Comparison of ENCODE assay signal across 8 cellular contexts in the genomic region with DNA sequence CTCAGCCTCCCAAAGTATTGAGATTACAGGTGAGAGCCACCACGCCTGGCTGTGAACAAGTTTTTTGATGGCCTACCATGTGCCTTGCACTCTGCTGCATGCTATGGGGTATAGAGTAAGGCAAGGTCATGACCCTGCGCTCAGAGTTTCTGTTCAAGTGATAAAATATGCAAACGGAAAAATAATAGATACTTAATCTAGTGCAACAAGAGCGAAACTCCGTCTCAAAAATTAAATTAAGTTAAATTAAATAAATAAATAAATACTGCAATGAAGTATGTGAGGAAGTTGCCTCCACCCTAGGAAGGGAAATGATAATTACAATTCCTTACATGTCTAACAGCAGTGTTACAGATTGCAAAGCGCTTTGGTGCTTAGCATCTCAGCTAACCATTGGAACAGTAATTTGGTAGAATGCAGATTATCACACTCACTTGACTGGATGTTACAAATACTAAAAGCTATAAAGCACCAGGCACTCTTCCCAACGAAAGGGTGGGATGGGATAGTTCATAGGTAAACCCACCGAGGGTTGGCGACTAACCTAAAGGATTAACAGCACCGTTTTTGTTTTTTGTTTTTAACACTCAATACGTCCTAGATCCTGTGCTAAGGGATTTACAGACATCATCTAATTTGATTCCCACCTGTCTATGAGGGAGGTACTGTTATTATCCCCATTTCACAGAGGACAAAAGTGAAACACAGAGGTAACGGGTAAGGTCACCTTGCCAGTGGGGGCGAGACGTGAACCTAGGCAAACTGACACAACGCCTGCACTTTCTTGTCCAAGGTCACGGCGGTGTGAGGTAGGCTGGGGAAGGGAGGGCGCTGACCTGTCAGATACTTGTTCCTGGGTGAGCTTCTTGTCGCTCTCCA.
A peak's percentile ranks its signal among the peaks of the same experiment; 100 is the strongest.
DNase-seq lines count a peak whose midpoint lies in the region; TF ChIP-seq lines count a peak whose summit lies in the region.

No MANE protein-coding gene starts in this region.

- peak overlapping the region; percentile 45 to 94 (median 86) for H3K27ac ChIP-seq in BLaER1 treated with 17β-estradiol and CSF1 and Interleukin-3, amounts not matched to agents 10 nM and 100 nM
- peak overlapping the region; percentile 82 for H3K27ac ChIP-seq in effector memory CD4-positive, alpha-beta T cell (ENCODE audit: insufficient read depth, low read length, poor library complexity, severe bottlenecking)

- in situ Hi-C loops in GM13977 (cut with MboI; ENCODE audit: low pct_unique_long_range_greater_than_20kb, low sequenced_read_pairs, unreplicated experiment): no loop called here

- H3K9me3 Mint-ChIP-seq in nephron: no peaks in the 10 kb centered on the region

- TF ChIP-seq CTCF in LNCaP clone FGC (IDR thresholded peaks at IDR 0.05; ENCODE audit: control insufficient read depth, extremely low read depth, insufficient read depth) (no peak), nephron (IDR thresholded peaks at IDR 0.05; ENCODE audit: unreplicated experiment in 3 of 3) (no peak), GM13977 (IDR thresholded peaks at IDR 0.05; ENCODE audit: extremely low read depth, insufficient read depth, missing control alignments) (no peak)

- H3K27ac Mint-ChIP-seq in nephron: peak overlapping the region; percentile 77 to 88 (median 77)

- peaks cover 36 to 64% (median 58%) of the 10 kb centered on the region in 11 experiments for H3K36me3 ChIP-seq in BLaER1 treated with 17β-estradiol and CSF1 and Interleukin-3, amounts not matched to agents 10 nM and 100 nM
- peaks cover 32% of the 10 kb centered on the region for H3K36me3 ChIP-seq in effector memory CD4-positive, alpha-beta T cell (ENCODE audit: control insufficient read depth, insufficient read depth, low read length)

- H4K20me1 ChIP-seq in BLaER1 treated with 17β-estradiol and CSF1 and Interleukin-3, amounts not matched to agents 10 nM and 100 nM: 0 out of 22 replicates have a peak, but pooled peaks cover 0 to 5% (median 0%) of the 10 kb centered on the region in 11 experiments

- peak overlapping the region; percentile 75 to 97 (median 91) for H3K4me2 ChIP-seq in BLaER1 treated with 17β-estradiol and CSF1 and Interleukin-3, amounts not matched to agents 10 nM and 100 nM

- DNase-seq in LNCaP clone FGC (ENCODE audit: low read depth) (no peak), NCI-H2171 (lab: John Stamatoyannopoulos, UW) (no peak), GM13977 (ENCODE audit: low spot score) (no peak), NCI-H510A treated with DMSO at 0.1 percent for 48 hours (lab: John Stamatoyannopoulos, UW) (no peak), ecto neural progenitor cell (ENCODE audit: low spot score) (no peak)
- no peak for DNase-seq in effector memory CD4-positive, alpha-beta T cell

- peaks cover 20 to 38% (median 31%) of the 10 kb centered on the region in 10 experiments for H3K4me1 ChIP-seq in BLaER1 treated with 17β-estradiol and CSF1 and Interleukin-3, amounts not matched to agents 10 nM and 100 nM
- peaks cover 13% of the 10 kb centered on the region for H3K4me1 ChIP-seq in effector memory CD4-positive, alpha-beta T cell (ENCODE audit: control insufficient read depth, insufficient read depth, low read length, poor library complexity, severe bottlenecking)

- no peaks in the 10 kb centered on the region for H3K9me3 ChIP-seq in BLaER1 treated with 17β-estradiol and CSF1 and Interleukin-3, amounts not matched to agents 10 nM and 100 nM (replicated peaks in 1 of 11)
- no peaks in the 10 kb centered on the region for H3K9me3 ChIP-seq in effector memory CD4-positive, alpha-beta T cell (ENCODE audit: control insufficient read depth, low read length)

- peak overlapping the region; percentile 98 for H3K4me3 Mint-ChIP-seq in nephron

- H3K36me3 Mint-ChIP-seq in nephron (ENCODE audit: low read depth): peaks cover 14% of the 10 kb centered on the region

- no peaks in the 10 kb centered on the region for H3K27me3 Mint-ChIP-seq in nephron (ENCODE audit: low read depth)

- H3K4me1 Mint-ChIP-seq in nephron: peaks cover 9% of the 10 kb centered on the region

- no peaks in the 10 kb centered on the region for H3K27me3 ChIP-seq in BLaER1 treated with 17β-estradiol and CSF1 and Interleukin-3, amounts not matched to agents 10 nM and 100 nM
- H3K27me3 ChIP-seq in effector memory CD4-positive, alpha-beta T cell (replicated peaks; ENCODE audit: control insufficient read depth, insufficient read depth, low read length, poor library complexity, severe bottlenecking): no peaks in the 10 kb centered on the region

- H3K9ac ChIP-seq in BLaER1 treated with 17β-estradiol and CSF1 and Interleukin-3, amounts not matched to agents 10 nM and 100 nM: peak overlapping the region; percentile 80 to 91 (median 85)

- peak overlapping the region; percentile 72 to 91 (median 80) for H3K4me3 ChIP-seq in BLaER1 treated with 17β-estradiol and CSF1 and Interleukin-3, amounts not matched to agents 10 nM and 100 nM
- peak overlapping the region; percentile 85 for H3K4me3 ChIP-seq in LNCaP clone FGC (ENCODE audit: low read depth, low read length)
- peak overlapping the region; percentile 86 for H3K4me3 ChIP-seq in effector memory CD4-positive, alpha-beta T cell (ENCODE audit: insufficient read depth, low read depth, low read length, poor library complexity, severe bottlenecking)
